ENCODE assay signal across 19 cellular contexts in genomic region chr3:87805670-87806069, GRCh38. TPM values are rescaled to one million over a fixed set of nuclear protein-coding genes. Genes with fewer than 3 reads are reported as not detected.
DNase-seq lines count a peak whose midpoint lies in the region; ATAC-seq and TF ChIP-seq lines count a peak whose summit lies in the region.
"Had no signal": no experiment of that assay in that cellular context is flagged by ENCODE, and none has a peak within 500 bp of the region (broad histone marks: within the 10 kb centered on the region; RNA-seq: fewer than 3 reads in every experiment).

No MANE protein-coding gene starts in this region.

- TF ChIP-seq CTCF in uterus (IDR thresholded peaks at IDR 0.05) (no peak), coronary artery (IDR thresholded peaks at IDR 0.05) (no peak)

- H3K27ac ChIP-seq in uterus = no peak overlapping the region
- H3K27ac ChIP-seq in coronary artery = no peak overlapping the region
- H3K27ac ChIP-seq: C4-2B had no signal

- H3K4me1 Mint-ChIP-seq in activated T-cell treated with anti-CD3 and anti-CD28 coated beads, Interleukin-2, amount 50 U/mL, for 24 hours (ENCODE audit: low read depth) = peaks cover 5% of the 10 kb centered on the region
- H3K4me1 Mint-ChIP-seq: mesothelial cell of epicardium; stimulated activated naive CD8-positive, alpha-beta T cell treated with anti-CD3 and anti-CD28 coated beads, Interleukin-15, amount 100 ng/mL, for 72 hours had no signal

- no peak overlapping the region for H3K27ac Mint-ChIP-seq in activated T-cell treated with anti-CD3 and anti-CD28 coated beads, Interleukin-2, amount 50 U/mL, for 24 hours
- H3K27ac Mint-ChIP-seq: mesothelial cell of epicardium; stimulated activated naive CD8-positive, alpha-beta T cell treated with anti-CD3 and anti-CD28 coated beads, Interleukin-15, amount 100 ng/mL, for 72 hours had no signal

- TF ChIP-seq POLR2A in uterus (IDR thresholded peaks at IDR 0.05) = no peak

- no peak overlapping the region for H3K4me3 Mint-ChIP-seq in activated T-cell treated with anti-CD3 and anti-CD28 coated beads, Interleukin-2, amount 50 U/mL, for 24 hours
- H3K4me3 Mint-ChIP-seq: activated T-cell treated with anti-CD3 and anti-CD28 coated beads, Interleukin-2, amount 50 U/mL, for 4 hours; central memory CD8-positive, alpha-beta T cell; mesothelial cell of epicardium; stimulated activated naive CD8-positive, alpha-beta T cell treated with anti-CD3 and anti-CD28 coated beads, Interleukin-15, amount 100 ng/mL, for 72 hours had no signal

- no peaks in the 10 kb centered on the region for H3K9me3 Mint-ChIP-seq in activated T-cell treated with anti-CD3 and anti-CD28 coated beads, Interleukin-2, amount 50 U/mL, for 24 hours
- H3K9me3 Mint-ChIP-seq: activated T-cell treated with anti-CD3 and anti-CD28 coated beads, Interleukin-2, amount 50 U/mL, for 4 hours; central memory CD8-positive, alpha-beta T cell; mesothelial cell of epicardium; stimulated activated naive CD8-positive, alpha-beta T cell treated with anti-CD3 and anti-CD28 coated beads, Interleukin-15, amount 100 ng/mL, for 72 hours had no signal

- no peaks in the 10 kb centered on the region for H3K36me3 ChIP-seq in uterus

- peaks cover 9% of the 10 kb centered on the region for H3K27me3 Mint-ChIP-seq in activated T-cell treated with anti-CD3 and anti-CD28 coated beads, Interleukin-2, amount 50 U/mL, for 24 hours

- no peak for DNase-seq in uterus
- DNase-seq in COLO668 (lab: John Stamatoyannopoulos, UW; ENCODE audit: unreplicated experiment) = no peak
- DNase-seq in activated T-cell treated with anti-CD3 and anti-CD28 coated beads, Interleukin-2, amount 50 U/mL, for 24 hours = no peak
- DNase-seq in coronary artery (ENCODE audit: low spot score) = no peak
- DNase-seq: activated CD4-positive, alpha-beta T cell treated with anti-CD3 and anti-CD28 coated beads for 48 hours; activated T-cell treated with anti-CD3 and anti-CD28 coated beads, Interleukin-2, amount 50 U/mL, for 4 hours; glutamatergic neuron; kidney; NCI-H2029 treated with DMSO at 0.1 percent for 48 hours; NCI-H748 treated with DMSO at 0.1 percent for 48 hours; stimulated activated naive CD8-positive, alpha-beta T cell treated with anti-CD3 and anti-CD28 coated beads, Interleukin-15, amount 100 ng/mL, for 72 hours; T-helper 2 cell had no signal

- no peaks in the 10 kb centered on the region for H3K27me3 ChIP-seq in uterus

- H3K36me3 Mint-ChIP-seq in activated T-cell treated with anti-CD3 and anti-CD28 coated beads, Interleukin-2, amount 50 U/mL, for 24 hours (ENCODE audit: low read depth) = no peaks in the 10 kb centered on the region
- H3K36me3 Mint-ChIP-seq: mesothelial cell of epicardium had no signal

- no peaks in the 10 kb centered on the region for H3K9me3 ChIP-seq in uterus

- H3K4me1 ChIP-seq in uterus = no peaks in the 10 kb centered on the region

- no peak overlapping the region for H3K4me3 ChIP-seq in uterus
- no peak overlapping the region for H3K4me3 ChIP-seq in coronary artery

- ATAC-seq in GM19395 (IDR thresholded peaks at IDR 0.05; ENCODE audit: unreplicated experiment) = peak; percentile 94
- ATAC-seq in HG02588 (IDR thresholded peaks at IDR 0.05; ENCODE audit: unreplicated experiment) = peak; percentile 93
- peak; percentile 85 for ATAC-seq in HG03139 (IDR thresholded peaks at IDR 0.05; ENCODE audit: unreplicated experiment)
- ATAC-seq: activated T-cell treated with anti-CD3 and anti-CD28 coated beads, Interleukin-2, amount 50 U/mL, for 4 hours; stimulated activated naive CD8-positive, alpha-beta T cell treated with anti-CD3 and anti-CD28 coated beads, Interleukin-15, amount 100 ng/mL, for 72 hours had no signal

- intact Hi-C loops in uterus (cut with DNase I; ENCODE audit: low total_unique reads) = no loop called here

RNA-seq across cellular contexts. Expression of gene HTR1F, which starts 13.2 kb away (rescaled TPM):
- 1 to 10 TPM in 2 of 4 donors, not detected in 2; 1.5 to 2.6 TPM for total RNA-seq in uterus
- total RNA-seq: endothelial cell of umbilical vein, mesothelial cell of epicardium had no signal
